8 cellular contexts compared by ENCODE assay signal in genomic region chr1:102550729-102551384, GRCh38.
DNase-seq lines count a peak whose midpoint lies in the region; ATAC-seq and TF ChIP-seq lines count a peak whose summit lies in the region.

No MANE protein-coding gene starts in this region.

- ATAC-seq in GM21360 (IDR thresholded peaks at IDR 0.05; ENCODE audit: unreplicated experiment), result peak; percentile 55
- ATAC-seq in GM18519 (IDR thresholded peaks at IDR 0.05; ENCODE audit: low FRiP score, unreplicated experiment), result no peak
- ATAC-seq in HG02870 (IDR thresholded peaks at IDR 0.05; ENCODE audit: unreplicated experiment), result no peak
- no peak for ATAC-seq in CD4-positive, alpha-beta T cell (ENCODE audit: poor library complexity)

- no peaks in the 10 kb centered on the region for H4K20me1 ChIP-seq in PC-9 (ENCODE audit: insufficient read depth)

- H3K36me3 Mint-ChIP-seq in glutamatergic neuron (ENCODE audit: unreplicated experiment), result peaks cover 7% of the 10 kb centered on the region
- H3K36me3 Mint-ChIP-seq in CD4-positive, alpha-beta T cell (ENCODE audit: low read depth), result no peaks in the 10 kb centered on the region

- H3K4me3 ChIP-seq in PC-9, result no peak overlapping the region

- DNase-seq in DMS53 treated with DMSO at 0.1 percent for 48 hours (lab: John Stamatoyannopoulos, UW; ENCODE audit: unreplicated experiment), result peak; percentile 72
- DNase-seq in PC-9, result peak in 1 of 2 experiments; percentile 18
- DNase-seq in glutamatergic neuron, result peak; percentile 12
- no peak for DNase-seq in activated CD8-positive, alpha-beta memory T cell treated with anti-CD3 and anti-CD28 coated beads, Interleukin-2, amount 50 U/mL, for 48 hours
- DNase-seq in CD4-positive, alpha-beta T cell, result no peak

- CTCF ChIA-PET in PC-9 (lab: Charles Lee), result no interaction called here
- CTCF ChIA-PET in CD4-positive, alpha-beta T cell (lab: Charles Lee), result no interaction called here

- no peaks in the 10 kb centered on the region for H3K27me3 ChIP-seq in PC-9 (ENCODE audit: insufficient read depth, low read depth)
- no peaks in the 10 kb centered on the region for H3K27me3 ChIP-seq in CD4-positive, alpha-beta T cell (ENCODE audit: control insufficient read depth, insufficient read depth, low read length)

- H3K4me3 Mint-ChIP-seq in glutamatergic neuron (ENCODE audit: unreplicated experiment), result no peak overlapping the region
- H3K4me3 Mint-ChIP-seq in CD4-positive, alpha-beta T cell, result no peak overlapping the region

- no peaks in the 10 kb centered on the region for H3K4me1 ChIP-seq in PC-9 (replicated peaks; ENCODE audit: insufficient read depth)

- no peaks in the 10 kb centered on the region; the same call in 1 of the 2 replicates for H3K9me3 ChIP-seq in PC-9 (ENCODE audit: insufficient read depth, low read depth)
- H3K9me3 ChIP-seq in CD4-positive, alpha-beta T cell (ENCODE audit: control insufficient read depth, low read length), result no peaks in the 10 kb centered on the region

- intact Hi-C loops in PC-9 (cut with micrococcal nuclease; ENCODE audit: unreplicated experiment), result loop anchor here (2.0 kb wide), 2 partner anchors 420 to 964 kb away; no protein-coding TSS in a partner anchor
- intact Hi-C loops in CD4-positive, alpha-beta T cell (cut with DNase I, micrococcal nuclease), result no loop called here

- H2AFZ ChIP-seq in PC-9, result no peak overlapping the region

- TF ChIP-seq CTCF in PC-9 (conservative IDR thresholded peaks at IDR 0.05) (peak; percentile 71), glutamatergic neuron (IDR thresholded peaks at IDR 0.05; ENCODE audit: partially characterized antibody, unreplicated experiment) (peak; percentile 17)
- TF ChIP-seq CTCF in CD4-positive, alpha-beta T cell (IDR thresholded peaks at IDR 0.05), result no peak

- H3K27me3 Mint-ChIP-seq in glutamatergic neuron (ENCODE audit: unreplicated experiment), result no peaks in the 10 kb centered on the region
- no peaks in the 10 kb centered on the region for H3K27me3 Mint-ChIP-seq in CD4-positive, alpha-beta T cell

- H3K36me3 ChIP-seq in PC-9 (ENCODE audit: low read depth), result no peaks in the 10 kb centered on the region

- no peaks in the 10 kb centered on the region for H3K79me2 ChIP-seq in PC-9 (ENCODE audit: low read depth)

- no peaks in the 10 kb centered on the region for H3K9me2 ChIP-seq in PC-9 (ENCODE audit: insufficient read depth)

- no peak overlapping the region for H3K4me2 ChIP-seq in PC-9

- H3K27ac Mint-ChIP-seq in glutamatergic neuron (ENCODE audit: unreplicated experiment), result no peak overlapping the region
- H3K27ac Mint-ChIP-seq in CD4-positive, alpha-beta T cell, result no peak overlapping the region

- H3K9me3 Mint-ChIP-seq in glutamatergic neuron (ENCODE audit: unreplicated experiment), result peaks cover 8% of the 10 kb centered on the region
- H3K9me3 Mint-ChIP-seq in CD4-positive, alpha-beta T cell, result peaks cover 12% of the 10 kb centered on the region

- H3K27ac ChIP-seq in PC-9, result no peak overlapping the region
- no peak overlapping the region for H3K27ac ChIP-seq in CD4-positive, alpha-beta T cell (ENCODE audit: low read depth, low read length)

- no peaks in the 10 kb centered on the region for H3K4me1 Mint-ChIP-seq in glutamatergic neuron (ENCODE audit: low read depth, unreplicated experiment)
- H3K4me1 Mint-ChIP-seq in CD4-positive, alpha-beta T cell (ENCODE audit: low read depth), result no peaks in the 10 kb centered on the region

- BruUV-seq in PC-9 (replicated peaks; lab: Mats Ljungman, UMichigan), result no TSS peak

- no peaks in the 10 kb centered on the region for H3F3A ChIP-seq in PC-9 (ENCODE audit: insufficient read depth, low read depth)

- POLR2A ChIA-PET in PC-9 (lab: Charles Lee; ENCODE audit: unreplicated experiment), result no interaction called here
- POLR2A ChIA-PET in CD4-positive, alpha-beta T cell (lab: Charles Lee), result no interaction called here

Comparison
In these comparisons a context has a peak if more than half of its experiments do, and no peak if none do; other contexts are left out.
1. DNase-seq: peak in DMS53 treated with DMSO at 0.1 percent for 48 hours (single experiment) and glutamatergic neuron (single experiment); none in activated CD8-positive, alpha-beta memory T cell treated with anti-CD3 and anti-CD28 coated beads, Interleukin-2, amount 50 U/mL, for 48 hours (single experiment) and CD4-positive, alpha-beta T cell (0 of 10).